In the genomic region with DNA sequence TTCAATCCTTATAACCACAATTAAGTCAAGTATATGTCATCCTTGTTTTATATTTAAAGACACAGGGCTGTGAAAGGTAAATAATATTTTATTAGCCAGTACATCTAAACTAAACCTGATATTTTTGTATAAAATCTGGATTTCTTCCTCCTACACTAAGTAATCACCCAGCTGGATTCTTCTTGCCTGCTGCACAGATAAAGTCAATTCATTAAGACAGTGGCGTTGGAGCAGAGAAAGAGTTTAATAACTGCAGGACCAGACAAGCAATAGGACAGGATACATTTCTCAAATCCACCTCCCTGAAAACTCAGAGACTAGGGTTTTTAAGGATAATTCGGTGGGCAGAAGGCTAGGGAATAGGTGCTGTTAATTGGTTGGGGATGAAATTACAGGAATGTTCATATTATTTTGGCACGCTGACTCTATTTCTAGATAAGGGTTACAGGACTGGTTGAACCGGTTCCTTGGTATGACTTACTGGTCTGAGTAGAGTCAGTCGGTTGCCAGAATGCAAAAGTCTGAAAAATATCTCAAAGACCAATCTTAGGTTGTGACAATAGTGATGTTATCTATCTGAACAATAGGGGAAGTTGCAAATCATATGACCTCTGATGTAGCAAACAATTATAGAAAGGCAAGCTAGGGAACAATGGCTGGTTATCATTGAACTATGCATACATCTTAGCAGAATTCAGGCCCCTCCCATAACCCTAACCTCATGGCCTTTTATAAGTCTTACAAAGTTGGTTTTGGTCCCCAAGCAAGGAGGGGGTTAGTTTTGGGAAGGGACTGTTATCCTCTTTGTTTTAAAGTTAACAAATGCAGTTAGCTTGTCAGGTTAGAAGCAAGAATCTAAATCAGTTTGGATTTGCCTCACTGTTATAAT, we compare ENCODE assay signal across 2 cellular contexts.
TF ChIP-seq lines count a peak whose summit lies in the region.

No MANE protein-coding gene starts in this region.

TF ChIP-seq in GM23338, 12 proteins besides CTCF, POLR2A, EP300 and RAD21:
- TF ChIP-seq ZNF114 (CRISPR knock-in tag; IDR thresholded peaks at IDR 0.05) (no peak), CREB1 (CRISPR knock-in tag; IDR thresholded peaks at IDR 0.05; ENCODE audit: low read depth) (no peak), EZH2phosphoT487 (IDR thresholded peaks at IDR 0.05; ENCODE audit: unreplicated experiment) (no peak), REST (IDR thresholded peaks at IDR 0.05; ENCODE audit: unreplicated experiment) (no peak), NANOG (IDR thresholded peaks at IDR 0.05; ENCODE audit: borderline replicate concordance) (no peak), POLR2AphosphoS5 (IDR thresholded peaks at IDR 0.05; ENCODE audit: low read depth) (no peak)

TF ChIP-seq in SK-N-SH, 30 proteins besides CTCF, POLR2A, EP300 and RAD21:
- no peak for TF ChIP-seq FOSL2 (IDR thresholded peaks at IDR 0.05; ENCODE audit: borderline replicate concordance, low read depth)
- TF ChIP-seq GABPA (IDR thresholded peaks at IDR 0.05; ENCODE audit: low read depth), result no peak
- TF ChIP-seq ELF1 (IDR thresholded peaks at IDR 0.05), result no peak
- no peak for TF ChIP-seq FOXJ3 (CRISPR knock-in tag; IDR thresholded peaks at IDR 0.05)
TF ChIP-seq in SK-N-SH: peak in this region for 0.
